In the genomic region with DNA sequence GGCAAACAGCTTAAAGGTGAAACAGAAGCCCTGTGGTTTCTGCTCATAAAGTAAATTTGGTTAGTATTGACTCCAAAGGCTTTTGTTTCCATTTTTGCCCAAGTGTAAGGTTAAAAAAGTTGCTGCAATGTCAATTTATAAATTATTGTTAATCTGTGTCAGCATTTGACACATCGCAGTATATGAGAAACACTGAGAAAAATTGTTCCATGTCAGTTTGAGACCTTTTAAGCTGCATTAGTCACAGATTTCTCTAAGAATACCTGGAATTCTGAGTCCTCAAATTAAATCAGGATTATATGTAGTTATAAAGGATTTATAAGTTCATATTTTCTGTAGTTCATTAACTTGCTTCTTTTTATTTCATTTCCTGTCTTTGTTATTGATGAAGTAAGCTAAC, we compare ENCODE assay signal across 22 cellular contexts.
A peak's percentile ranks its signal among the peaks of the same experiment; 100 is the strongest.
DNase-seq lines count a peak whose midpoint lies in the region; ATAC-seq and TF ChIP-seq lines count a peak whose summit lies in the region.
"Had no signal": no experiment of that assay in that cellular context is flagged by ENCODE, and none has a peak within 500 bp of the region (broad histone marks: within the 10 kb centered on the region; RNA-seq: fewer than 3 reads in every experiment).

No MANE protein-coding gene starts in this region.

- H3K36me3 ChIP-seq in A673 (ENCODE audit: insufficient read depth, low read length, poor library complexity, severe bottlenecking) (no peaks in the 10 kb centered on the region), Karpas-422 (ENCODE audit: insufficient read depth, low read length) (no peaks in the 10 kb centered on the region), neural cell (ENCODE audit: insufficient read depth, low read length) (no peaks in the 10 kb centered on the region)
- H3K36me3 ChIP-seq: BE2C, BLaER1 had no signal

- H3K4me3 ChIP-seq in A673 (ENCODE audit: low read depth, low read length, poor library complexity, severe bottlenecking) (no peak overlapping the region), Karpas-422 (ENCODE audit: low read length) (no peak overlapping the region), neural cell (ENCODE audit: low read length) (no peak overlapping the region), foreskin fibroblast (ENCODE audit: low read depth in 1 of 2, low read length in 2 of 2) (no peak overlapping the region)
- H3K4me3 ChIP-seq: BLaER1, GM12878 had no signal

- H3K4me2 ChIP-seq in Karpas-422 (ENCODE audit: low read depth, low read length, poor library complexity, severe bottlenecking) (no peak overlapping the region), neural cell (ENCODE audit: low read length) (no peak overlapping the region)
- H3K4me2 ChIP-seq: BLaER1 had no signal

- H4K20me1 ChIP-seq in Karpas-422 (ENCODE audit: insufficient read depth, low read depth, low read length) (no peaks in the 10 kb centered on the region), neural cell (ENCODE audit: insufficient read depth) (no peaks in the 10 kb centered on the region)
- H4K20me1 ChIP-seq: BLaER1 had no signal

- ATAC-seq in esophagus mucosa, result no peak
- ATAC-seq: GM12878 had no signal

- H3K27me3 ChIP-seq in A673 (replicated peaks; ENCODE audit: insufficient read depth, low read depth, low read length, poor library complexity) (no peaks in the 10 kb centered on the region), Karpas-422 (ENCODE audit: low read length) (no peaks in the 10 kb centered on the region), neural cell (ENCODE audit: insufficient read depth, low read depth, low read length) (no peaks in the 10 kb centered on the region)
- H3K27me3 ChIP-seq: BE2C, BLaER1 had no signal

- TF ChIP-seq RAD21 in neural cell (conservative IDR thresholded peaks at IDR 0.05), result no peak

- no peak for TF ChIP-seq CTCF in A673 (conservative IDR thresholded peaks at IDR 0.05; ENCODE audit: low read depth, low read length)
- TF ChIP-seq CTCF in neural cell (IDR thresholded peaks at IDR 0.05; ENCODE audit: poor library complexity, severe bottlenecking), result no peak
- no peak for TF ChIP-seq CTCF in foreskin fibroblast (IDR thresholded peaks at IDR 0.05; ENCODE audit: low read depth, low read length)

- CTCF ChIA-PET in A673 (lab: Charles Lee), result no interaction called here

- H3K27ac ChIP-seq in A673 (ENCODE audit: low read depth, low read length, poor library complexity, severe bottlenecking) (peak overlapping the region; percentile 92), Karpas-422 (ENCODE audit: low read length) (no peak overlapping the region), neural cell (ENCODE audit: low read length) (peak overlapping the region; percentile 40)
- H3K27ac ChIP-seq: BLaER1 had no signal

- no peak overlapping the region for H2AFZ ChIP-seq in Karpas-422 (ENCODE audit: low read length)
- no peak overlapping the region for H2AFZ ChIP-seq in neural cell (ENCODE audit: low read depth, low read length)

- TF ChIP-seq EP300 in neural cell (conservative IDR thresholded peaks at IDR 0.05; ENCODE audit: poor library complexity, severe bottlenecking), result peak; percentile 70

- DNase-seq in A673 (ENCODE audit: low spot score) (peak; percentile 15), Karpas-422 (peak; percentile 28), AML-193 (lab: John Stamatoyannopoulos, UW) (no peak), foreskin fibroblast (no peak)
- DNase-seq: 8988T; BE2C; C1 segment of cervical spinal cord; CD4-positive, alpha-beta memory T cell; CD4-positive, CD25-positive, alpha-beta regulatory T cell; CD8-positive, alpha-beta memory T cell; COR-L47; DMS 273 treated with DMSO at 0.1 percent for 48 hours; DMS153; DMS53; DMS79; DND-41; EL; GDM1 had no signal

- H3K9me2 ChIP-seq in Karpas-422 (replicated peaks; ENCODE audit: insufficient read depth, low read length), result no peaks in the 10 kb centered on the region
- H3K9me2 ChIP-seq in neural cell (ENCODE audit: insufficient read depth, low read length), result no peaks in the 10 kb centered on the region

- POLR2A ChIA-PET in A673 (lab: Charles Lee; ENCODE audit: low non-redundant PET), result no interaction called here

- H3K9me3 ChIP-seq in A673 (ENCODE audit: low read depth, low read length, poor library complexity, severe bottlenecking) (no peaks in the 10 kb centered on the region), Karpas-422 (ENCODE audit: low read length) (no peaks in the 10 kb centered on the region), neural cell (ENCODE audit: low read length) (no peaks in the 10 kb centered on the region)
- H3K9me3 ChIP-seq: BE2C, BLaER1 had no signal

- H3K9ac ChIP-seq in Karpas-422 (ENCODE audit: low read length) (no peak overlapping the region), neural cell (ENCODE audit: low read length) (no peak overlapping the region)
- H3K9ac ChIP-seq: BLaER1 had no signal

- BruUV-seq in A673 (replicated peaks; lab: Mats Ljungman, UMichigan), result no TSS peak

- no peaks in the 10 kb centered on the region for H3F3A ChIP-seq in neural cell (ENCODE audit: insufficient read depth, low read length, poor library complexity, severe bottlenecking)

- H3K4me1 ChIP-seq in A673 (ENCODE audit: insufficient read depth, low read length, poor library complexity, severe bottlenecking) (peaks cover 82% of the 10 kb centered on the region), Karpas-422 (ENCODE audit: low read length) (no peaks in the 10 kb centered on the region)
- H3K4me1 ChIP-seq: BLaER1 had no signal

- H3K79me2 ChIP-seq in Karpas-422 (ENCODE audit: low read length) (no peaks in the 10 kb centered on the region), neural cell (replicated peaks; ENCODE audit: insufficient read depth, low read length) (no peaks in the 10 kb centered on the region)

- intact Hi-C loops in A673 (cut with micrococcal nuclease; ENCODE audit: unreplicated experiment), result loop anchor here (5.0 kb wide), 2 partner anchors 111 to 1181 kb away; no protein-coding TSS in a partner anchor

TF ChIP-seq in neural cell, 6 proteins besides CTCF, POLR2A, EP300 and RAD21:
- TF ChIP-seq POLR2AphosphoS5 (IDR thresholded peaks at IDR 0.05) (peak; percentile 18), MXI1 (conservative IDR thresholded peaks at IDR 0.05; ENCODE audit: poor library complexity, severe bottlenecking) (no peak)

Comparison
In these comparisons a context has a peak if more than half of its experiments do, and no peak if none do; other contexts are left out.
1. DNase-seq: peak in A673 (single experiment) and Karpas-422 (single experiment); none in AML-193 (0 of 2) and foreskin fibroblast (0 of 2).